ENCODE assay signal across 13 cellular contexts in genomic region chr1:10208537-10208936, GRCh38. TPM values are rescaled to one million over a fixed set of nuclear protein-coding genes. Genes with fewer than 3 reads are reported as not detected.
A peak's percentile ranks its signal among the peaks of the same experiment; 100 is the strongest.
DNase-seq lines count a peak whose midpoint lies in the region; ATAC-seq and TF ChIP-seq lines count a peak whose summit lies in the region.
"Had no signal": no experiment of that assay in that cellular context is flagged by ENCODE, and none has a peak within 500 bp of the region (broad histone marks: within the 10 kb centered on the region; RNA-seq: fewer than 3 reads in every experiment).

No MANE protein-coding gene starts in this region.

- peaks cover 22 to 24% of the 10 kb centered on the region in 2 donors for H3K4me1 Mint-ChIP-seq in effector memory CD8-positive, alpha-beta T cell (ENCODE audit: low read depth in 2 of 2)
- H3K4me1 Mint-ChIP-seq in osteocyte (ENCODE audit: unreplicated experiment) = peaks cover 23% of the 10 kb centered on the region

- DNase-seq in GF-D8 (lab: John Stamatoyannopoulos, UW) (peak; percentile 65), NOMO-1 treated with dmso at 0.1 percent for 144 hours (lab: John Stamatoyannopoulos, UW; ENCODE audit: unreplicated experiment) (peak; percentile 74), osteocyte (ENCODE audit: extremely low spot score, unreplicated experiment) (no peak), GM03348 (ENCODE audit: low spot score) (no peak), foreskin melanocyte (no peak), D341Med (ENCODE audit: low spot score) (no peak)
- DNase-seq in effector memory CD8-positive, alpha-beta T cell = no peak
- DNase-seq: activated CD4-positive, alpha-beta T cell treated with anti-CD3 and anti-CD28 coated beads, Interleukin-2, amount 50 U/mL, for 4 hours; activated naive CD4-positive, alpha-beta T cell; NCI-H2029; NCI-H69; posterior cingulate gyrus had no signal

- H3K27ac Mint-ChIP-seq in effector memory CD8-positive, alpha-beta T cell = peak overlapping the region in 1 of 2 donors; percentile 94
- peak overlapping the region; percentile 62 for H3K27ac Mint-ChIP-seq in osteocyte (ENCODE audit: unreplicated experiment)
- H3K27ac Mint-ChIP-seq: T-helper 2 cell treated with Interferon-gamma antibody and Interleukin-4, amounts not matched to agents 5 μg/mL and 100 μg/mL, for 36 hours had no signal

- peaks cover 22% of the 10 kb centered on the region for H3K36me3 Mint-ChIP-seq in effector memory CD8-positive, alpha-beta T cell (ENCODE audit: insufficient read depth)
- no peaks in the 10 kb centered on the region for H3K36me3 Mint-ChIP-seq in osteocyte (ENCODE audit: unreplicated experiment)

- TF ChIP-seq CTCF in osteocyte (IDR thresholded peaks at IDR 0.05) = no peak

- H3K4me3 Mint-ChIP-seq in effector memory CD8-positive, alpha-beta T cell = peak overlapping the region; percentile 92
- H3K4me3 Mint-ChIP-seq in osteocyte (ENCODE audit: unreplicated experiment) = no peak overlapping the region

- H3K27me3 Mint-ChIP-seq in effector memory CD8-positive, alpha-beta T cell = no peaks in the 10 kb centered on the region
- H3K27me3 Mint-ChIP-seq in osteocyte (ENCODE audit: unreplicated experiment) = no peaks in the 10 kb centered on the region

- ATAC-seq in effector memory CD8-positive, alpha-beta T cell (replicated peaks) = no peak

- no peaks in the 10 kb centered on the region for H3K9me3 Mint-ChIP-seq in effector memory CD8-positive, alpha-beta T cell
- H3K9me3 Mint-ChIP-seq in osteocyte (ENCODE audit: unreplicated experiment) = no peaks in the 10 kb centered on the region
- H3K9me3 Mint-ChIP-seq: T-helper 2 cell treated with Interferon-gamma antibody and Interleukin-4, amounts not matched to agents 5 μg/mL and 100 μg/mL, for 36 hours had no signal

RNA-seq across cellular contexts. Expression of gene KIF1B, which starts 1.8 kb away (rescaled TPM):
- total RNA-seq in osteocyte = 48.9 and 51.5 TPM in 2 replicates

Comparison
In these comparisons a context has a peak if more than half of its experiments do, and no peak if none do; other contexts are left out.
1. DNase-seq: peak in GF-D8 (single experiment) and NOMO-1 treated with dmso at 0.1 percent for 144 hours (single experiment); none in effector memory CD8-positive, alpha-beta T cell (0 of 3), osteocyte (single experiment), GM03348 (single experiment), foreskin melanocyte (single experiment) and D341Med (single experiment).